8 cellular contexts compared by ENCODE assay signal in the genomic region with DNA sequence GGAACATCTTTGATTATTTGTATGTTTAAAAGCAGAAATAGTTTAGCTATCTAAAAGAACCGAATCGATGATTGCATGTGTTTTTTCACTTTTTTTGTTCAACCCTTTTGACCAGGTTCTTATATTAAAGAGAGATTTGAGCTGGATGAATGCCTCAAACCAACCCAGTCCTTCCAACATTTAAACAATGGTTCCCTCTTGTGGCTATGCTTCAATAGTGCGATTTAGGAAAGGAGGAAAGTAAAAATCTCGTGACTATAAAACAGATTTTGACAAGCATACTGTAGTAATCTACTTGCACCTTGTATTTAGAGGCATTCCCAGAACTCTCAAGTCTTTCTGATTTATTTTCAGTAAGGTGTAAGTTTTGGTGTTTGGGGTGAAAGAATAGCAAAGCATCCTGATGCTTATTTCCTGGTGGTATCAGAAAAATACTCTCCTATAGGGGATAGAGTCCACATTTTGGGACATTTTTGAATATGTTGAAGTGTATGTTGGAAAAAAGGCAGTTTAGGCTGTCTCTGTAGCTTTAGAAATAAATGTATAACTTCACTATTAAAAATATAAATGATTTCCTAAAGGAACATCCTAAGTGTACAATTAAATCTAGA.
DNase-seq lines count a peak whose midpoint lies in the region; ATAC-seq, FAIRE-seq and TF ChIP-seq lines count a peak whose summit lies in the region.

No MANE protein-coding gene starts in this region.

- ATAC-seq in GM19351 (IDR thresholded peaks at IDR 0.05; ENCODE audit: unreplicated experiment): peak; percentile 68
- no peak for ATAC-seq in GM18909 (IDR thresholded peaks at IDR 0.05; ENCODE audit: poor library complexity, unreplicated experiment)
- no peak for ATAC-seq in HG02981 (IDR thresholded peaks at IDR 0.05; ENCODE audit: unreplicated experiment)

- H3K4me1 ChIP-seq in adipocyte (ENCODE audit: control insufficient read depth, insufficient read depth, low read length): no peaks in the 10 kb centered on the region

- in situ Hi-C loops in ACHN (cut with HindIII; ENCODE audit: low pct_ligation_motif_present, low pct_unique_long_range_greater_than_20kb, low sequenced_read_pairs): no loop called here

- no peak overlapping the region for H3K9ac ChIP-seq in adipocyte (ENCODE audit: low read length)

- DNase-seq in ACHN (peak; percentile 35), NCI-H2196 treated with DMSO at 0.1 percent for 48 hours (lab: John Stamatoyannopoulos, UW; ENCODE audit: unreplicated experiment) (peak; percentile 14), adipocyte (ENCODE audit: low read depth) (peak; percentile 41), left kidney (ENCODE audit: low read depth, low spot score) (peak; percentile 69), GM12891 (ENCODE audit: insufficient read length, low spot score) (no peak)

- H3K9me3 ChIP-seq in adipocyte (ENCODE audit: control insufficient read depth, low read length): no peaks in the 10 kb centered on the region

- peaks cover 3% of the 10 kb centered on the region for H3K27me3 ChIP-seq in adipocyte (replicated peaks; ENCODE audit: control insufficient read depth, insufficient read depth, low read length)

- H3K4me3 ChIP-seq in adipocyte (ENCODE audit: low read length): no peak overlapping the region

- no peak for FAIRE-seq in GM12891 (lab: Jason Lieb, UNC)

- H3K36me3 ChIP-seq in adipocyte (ENCODE audit: control insufficient read depth, insufficient read depth, low read length, severe bottlenecking): no peaks in the 10 kb centered on the region

- TF ChIP-seq POLR2A in GM12891 (IDR thresholded peaks at IDR 0.05; ENCODE audit: low read depth, low read length): no peak

TF ChIP-seq in GM12891, 5 proteins besides CTCF, POLR2A, EP300 and RAD21:
- TF ChIP-seq SPI1 (IDR thresholded peaks at IDR 0.05; ENCODE audit: low read depth, low read length): no peak
- TF ChIP-seq TAF1 (IDR thresholded peaks at IDR 0.05; ENCODE audit: low read depth, low read length): no peak
- no peak for TF ChIP-seq PAX5 (IDR thresholded peaks at IDR 0.05; ENCODE audit: insufficient read depth, low read length, severe bottlenecking)
- no peak for TF ChIP-seq POLR2AphosphoS5 (IDR thresholded peaks at IDR 0.05; ENCODE audit: low read depth, low read length)
